Comparison of ENCODE assay signal across 14 cellular contexts in genomic region chr9:13078164-13078563, GRCh38.
DNase-seq lines count a peak whose midpoint lies in the region; ATAC-seq and TF ChIP-seq lines count a peak whose summit lies in the region.
"Had no signal": no experiment of that assay in that cellular context is flagged by ENCODE, and none has a peak within 500 bp of the region (broad histone marks: within the 10 kb centered on the region; RNA-seq: fewer than 3 reads in every experiment).

No MANE protein-coding gene starts in this region.

- TF ChIP-seq CTCF in HEK293 (tag by site-specific recombination; IDR thresholded peaks at IDR 0.05) (no peak), fibroblast of mammary gland (conservative IDR thresholded peaks at IDR 0.05; ENCODE audit: control insufficient read depth, insufficient read depth, low read depth, low read length) (no peak), RWPE1 (conservative IDR thresholded peaks at IDR 0.05; ENCODE audit: low read depth) (no peak)

- H3K4me1 ChIP-seq in HEK293 (ENCODE audit: control insufficient read depth, insufficient read depth, low read length): no peaks in the 10 kb centered on the region
- H3K4me1 ChIP-seq: A549, BLaER1 had no signal

- no peak overlapping the region for H3K27ac ChIP-seq in HEK293 (ENCODE audit: extremely low read depth, low read depth, low read length)
- H3K27ac ChIP-seq in RWPE1: no peak overlapping the region
- H3K27ac ChIP-seq: A549, BLaER1 had no signal

- H3K4me3 ChIP-seq in HEK293 (ENCODE audit: low read depth, low read length) (no peak overlapping the region), fibroblast of mammary gland (ENCODE audit: control insufficient read depth, low read depth, low read length) (no peak overlapping the region)
- H3K4me3 ChIP-seq: A549, BLaER1, K562 had no signal

- POLR2A ChIA-PET in HEK293 (lab: Yijun Ruan, JAX): no interaction called here
- POLR2A ChIA-PET in RWPE1 (lab: Yijun Ruan, JAX; ENCODE audit: low non-redundant PET): no interaction called here

- peak; percentile 36 for DNase-seq in amniotic epithelial cell (ENCODE audit: low read depth)
- DNase-seq in fibroblast of mammary gland (ENCODE audit: low read depth): peak; percentile 17
- DNase-seq in ACHN: no peak
- DNase-seq in RWPE1 (ENCODE audit: low spot score): no peak
- DNase-seq in NCI-H2107 (lab: John Stamatoyannopoulos, UW): no peak
- DNase-seq: AML-193; CD8-positive, alpha-beta memory T cell; DMS53; H7 had no signal

- no peaks in the 10 kb centered on the region for H3K36me3 ChIP-seq in HEK293 (ENCODE audit: control insufficient read depth in 2 of 2, insufficient read depth in 1 of 2, low read length in 2 of 2)
- H3K36me3 ChIP-seq: BLaER1 had no signal

- CTCF ChIA-PET in HEK293 (lab: Yijun Ruan, JAX) (interaction anchor here (0.6 to 2.7 kb wide), 3 partner anchors 10 to 359 kb away, joined by 3 to 13 read pairs (median 4); no protein-coding TSS in a partner anchor), RWPE1 (lab: Yijun Ruan, JAX) (no interaction called here)

- in situ Hi-C loops in ACHN (cut with HindIII; ENCODE audit: low pct_ligation_motif_present, low pct_unique_long_range_greater_than_20kb, low sequenced_read_pairs): no loop called here

- ATAC-seq in esophagus mucosa: no peak
- ATAC-seq: A549, K562 had no signal

- H3K9me3 ChIP-seq in HEK293 (ENCODE audit: control insufficient read depth, insufficient read depth, low read depth, low read length): no peaks in the 10 kb centered on the region
- H3K9me3 ChIP-seq: A549, BLaER1 had no signal

TF ChIP-seq in HEK293, 187 proteins besides CTCF, POLR2A, EP300 and RAD21:
- TF ChIP-seq ZNF18 (tag by site-specific recombination; IDR thresholded peaks at IDR 0.05) (no peak), ATF2 (tag by site-specific recombination; IDR thresholded peaks at IDR 0.05; ENCODE audit: low read depth) (peak; percentile 52; the same call in 1 of the 2 replicates)
TF ChIP-seq in HEK293: peak in this region for 1.

Comparison
In these comparisons a context has a peak if more than half of its experiments do, and no peak if none do; other contexts are left out.
1. DNase-seq: peak in amniotic epithelial cell (single experiment) and fibroblast of mammary gland (single experiment); none in ACHN (single experiment), RWPE1 (single experiment) and NCI-H2107 (single experiment).